In genomic region chr16:68379472-68380347, GRCh38 we compare ENCODE assay signal across 17 cellular contexts.
A peak's percentile ranks its signal among the peaks of the same experiment; 100 is the strongest.
DNase-seq lines count a peak whose midpoint lies in the region; ATAC-seq and TF ChIP-seq lines count a peak whose summit lies in the region.
"Had no signal": no experiment of that assay in that cellular context is flagged by ENCODE, and none has a peak within 500 bp of the region (broad histone marks: within the 10 kb centered on the region; RNA-seq: fewer than 3 reads in every experiment).

No MANE protein-coding gene starts in this region.

- no peaks in the 10 kb centered on the region for H4K20me1 ChIP-seq in DND-41 (ENCODE audit: insufficient read depth, low read length)

- peak overlapping the region in 1 of 2 experiments; percentile 48; a peak in 2 of 4 replicates for H3K4me3 ChIP-seq in DND-41 (ENCODE audit: low read depth in 1 of 2, low read length in 2 of 2)
- H3K4me3 ChIP-seq in mesenchymal stem cell (ENCODE audit: insufficient read depth in 1 of 2, low read depth in 1 of 2, low read length in 2 of 2): no peak overlapping the region
- H3K4me3 ChIP-seq: cardiac muscle cell, sigmoid colon, SJSA1, stomach had no signal

- peak; percentile 40 for ATAC-seq in activated CD4-positive, alpha-beta T cell treated with anti-CD3 and anti-CD28 coated beads for 36 hours
- ATAC-seq in DND-41 (ENCODE audit: insufficient read depth, low read depth): peak; percentile 89
- no peak for ATAC-seq in HG03159 (IDR thresholded peaks at IDR 0.05; ENCODE audit: unreplicated experiment)

- H2BK12ac ChIP-seq in mesenchymal stem cell (ENCODE audit: low read length in 2 of 2): no peak overlapping the region

- H3K27ac ChIP-seq in DND-41 (ENCODE audit: low read length) (peak overlapping the region; percentile 98), layer of hippocampus (ENCODE audit: low read depth, low read length) (peak overlapping the region; percentile 14), mesenchymal stem cell (ENCODE audit: low read length, poor library complexity, severe bottlenecking) (no peak overlapping the region)
- H3K27ac ChIP-seq: cardiac muscle cell, HL-60, sigmoid colon, SJSA1, stomach had no signal

- no peak overlapping the region for H3K14ac ChIP-seq in mesenchymal stem cell (ENCODE audit: low read length in 2 of 2)

- H3K27me3 ChIP-seq in DND-41 (ENCODE audit: insufficient read depth, low read length, poor library complexity) (no peaks in the 10 kb centered on the region), layer of hippocampus (ENCODE audit: control insufficient read depth, insufficient read depth, low read length) (peaks cover 2% of the 10 kb centered on the region), mesenchymal stem cell (ENCODE audit: control insufficient read depth in 1 of 2, insufficient read depth in 1 of 2, low read length in 2 of 2) (peaks cover 31 to 47% of the 10 kb centered on the region in 2 experiments)
- H3K27me3 ChIP-seq: cardiac muscle cell, sigmoid colon, SJSA1, stomach had no signal

- peaks cover 18% of the 10 kb centered on the region for H3K4me1 Mint-ChIP-seq in activated CD4-positive, alpha-beta T cell treated with anti-CD3 and anti-CD28 coated beads for 36 hours
- peaks cover 22% of the 10 kb centered on the region for H3K4me1 Mint-ChIP-seq in T-helper 2 cell treated with Interferon-gamma antibody and Interleukin-4, amounts not matched to agents 5 μg/mL and 100 μg/mL, for 36 hours (ENCODE audit: low read depth)

- H3K79me2 ChIP-seq in DND-41 (ENCODE audit: insufficient read depth, low read length): peaks cover 62% of the 10 kb centered on the region

- no peak for DNase-seq in activated CD4-positive, alpha-beta T cell treated with anti-CD3 and anti-CD28 coated beads for 36 hours
- DNase-seq in activated CD4-positive, alpha-beta T cell treated with anti-CD3 and anti-CD28 coated beads, Interleukin-2, amount 50 U/mL, for 4 hours: no peak
- peak; percentile 96 for DNase-seq in DND-41
- DNase-seq in T-helper 2 cell treated with Interferon-gamma antibody and Interleukin-4, amounts not matched to agents 5 μg/mL and 100 μg/mL, for 36 hours (ENCODE audit: low spot score): no peak
- no peak for DNase-seq in head of caudate nucleus
- DNase-seq in mesenchymal stem cell: no peak
- DNase-seq: NCI-H1092 treated with DMSO at 0.1 percent for 48 hours, NCI-H526 treated with DMSO at 0.1 percent for 48 hours, sigmoid colon, stomach had no signal

- H2BK15ac ChIP-seq in mesenchymal stem cell (ENCODE audit: low read depth, poor library complexity, severe bottlenecking): no peak overlapping the region

- no peaks in the 10 kb centered on the region for H3K79me1 ChIP-seq in mesenchymal stem cell (replicated peaks; ENCODE audit: low read length, poor library complexity, severe bottlenecking)

- POLR2A ChIA-PET in activated CD4-positive, alpha-beta T cell treated with anti-CD3 and anti-CD28 coated beads for 36 hours (lab: Charles Lee): no interaction called here

- H3K18ac ChIP-seq in mesenchymal stem cell (ENCODE audit: low read depth in 1 of 2, low read length in 2 of 2): no peak overlapping the region

- H2AFZ ChIP-seq in DND-41 (ENCODE audit: low read depth, low read length) (no peak overlapping the region), mesenchymal stem cell (ENCODE audit: low read depth, low read length) (no peak overlapping the region)

- H3K36me3 ChIP-seq in DND-41 (ENCODE audit: insufficient read depth, low read length): no peaks in the 10 kb centered on the region
- H3K36me3 ChIP-seq in mesenchymal stem cell (ENCODE audit: control insufficient read depth in 1 of 2, insufficient read depth in 2 of 2, low read depth in 1 of 2, low read length in 2 of 2): no peaks in the 10 kb centered on the region
- H3K36me3 ChIP-seq: cardiac muscle cell, sigmoid colon, SJSA1 had no signal

- peak overlapping the region; percentile 63 for H3K4me2 ChIP-seq in DND-41 (ENCODE audit: insufficient read depth, low read length)
- H3K4me2 ChIP-seq in mesenchymal stem cell (ENCODE audit: low read length, poor library complexity, severe bottlenecking): no peak overlapping the region

- H3K9me3 ChIP-seq in DND-41 (ENCODE audit: insufficient read depth, low read length, severe bottlenecking) (no peaks in the 10 kb centered on the region), mesenchymal stem cell (ENCODE audit: control insufficient read depth, low read length) (no peaks in the 10 kb centered on the region)
- H3K9me3 ChIP-seq: sigmoid colon, SJSA1, stomach had no signal

- TF ChIP-seq CTCF in DND-41 (IDR thresholded peaks at IDR 0.05; ENCODE audit: borderline replicate concordance, extremely low read depth, low read length, poor library complexity, severe bottlenecking): no peak

- no peak overlapping the region for H4K91ac ChIP-seq in mesenchymal stem cell (ENCODE audit: low read length)

- H3K4me1 ChIP-seq in DND-41 (ENCODE audit: insufficient read depth, low read length) (peaks cover 100% of the 10 kb centered on the region), mesenchymal stem cell (ENCODE audit: control insufficient read depth, insufficient read depth, low read depth, low read length) (no peaks in the 10 kb centered on the region)
- H3K4me1 ChIP-seq: sigmoid colon, SJSA1 had no signal

- no peaks in the 10 kb centered on the region for H3K36me3 Mint-ChIP-seq in activated CD4-positive, alpha-beta T cell treated with anti-CD3 and anti-CD28 coated beads for 36 hours (ENCODE audit: low read depth)
- H3K36me3 Mint-ChIP-seq in T-helper 2 cell treated with Interferon-gamma antibody and Interleukin-4, amounts not matched to agents 5 μg/mL and 100 μg/mL, for 36 hours (ENCODE audit: low read depth): no peaks in the 10 kb centered on the region
- H3K36me3 Mint-ChIP-seq: CD14-positive monocyte had no signal

- no peaks in the 10 kb centered on the region for H3K9me3 Mint-ChIP-seq in activated CD4-positive, alpha-beta T cell treated with anti-CD3 and anti-CD28 coated beads for 36 hours (ENCODE audit: low read depth)
- H3K9me3 Mint-ChIP-seq in T-helper 2 cell treated with Interferon-gamma antibody and Interleukin-4, amounts not matched to agents 5 μg/mL and 100 μg/mL, for 36 hours: no peaks in the 10 kb centered on the region
- H3K9me3 Mint-ChIP-seq: activated T-helper 2 cell treated with anti-CD3 and anti-CD28 coated beads, Interferon-gamma antibody, Interleukin-2, Interleukin-4, amounts not matched to agents 10 μg/mL and 5 μg/mL and 100 μg/mL, durations not matched to agents 14 hours and 24 hours and 36 hours had no signal

- no peak overlapping the region for H3K4ac ChIP-seq in mesenchymal stem cell (ENCODE audit: low read depth in 1 of 2, low read length in 2 of 2)

- H3K9ac ChIP-seq in DND-41 (ENCODE audit: low read depth, low read length) (peak overlapping the region; percentile 62), mesenchymal stem cell (ENCODE audit: low read length) (no peak overlapping the region)

- H3K27ac Mint-ChIP-seq in activated CD4-positive, alpha-beta T cell treated with anti-CD3 and anti-CD28 coated beads for 36 hours: no peak overlapping the region
- H3K27ac Mint-ChIP-seq in T-helper 2 cell treated with Interferon-gamma antibody and Interleukin-4, amounts not matched to agents 5 μg/mL and 100 μg/mL, for 36 hours: peak overlapping the region; percentile 29
- H3K27ac Mint-ChIP-seq: activated T-helper 2 cell treated with anti-CD3 and anti-CD28 coated beads, Interferon-gamma antibody, Interleukin-2, Interleukin-4, amounts not matched to agents 10 μg/mL and 5 μg/mL and 100 μg/mL, durations not matched to agents 14 hours and 24 hours and 36 hours; CD14-positive monocyte had no signal

- intact Hi-C loops in activated CD4-positive, alpha-beta T cell treated with anti-CD3 and anti-CD28 coated beads for 36 hours (cut with DNase I, micrococcal nuclease): no loop called here
- intact Hi-C loops in head of caudate nucleus (cut with DNase I): no loop called here

- 87% methylated on average over 18 of the region's 18 CpGs for WGBS in mesenchymal stem cell

- H2BK120ac ChIP-seq in mesenchymal stem cell (ENCODE audit: low read depth, low read length): no peak overlapping the region

- H3K4me3 Mint-ChIP-seq in activated CD4-positive, alpha-beta T cell treated with anti-CD3 and anti-CD28 coated beads for 36 hours: no peak overlapping the region
- H3K4me3 Mint-ChIP-seq in T-helper 2 cell treated with Interferon-gamma antibody and Interleukin-4, amounts not matched to agents 5 μg/mL and 100 μg/mL, for 36 hours: peak overlapping the region; percentile 28
- H3K4me3 Mint-ChIP-seq: CD14-positive monocyte had no signal

- no peak overlapping the region for H2BK5ac ChIP-seq in mesenchymal stem cell (ENCODE audit: low read depth, low read length, poor library complexity, severe bottlenecking)

- no peak overlapping the region for H2AK5ac ChIP-seq in mesenchymal stem cell (ENCODE audit: low read length, severe bottlenecking)

- no peak overlapping the region for H3K23ac ChIP-seq in mesenchymal stem cell (ENCODE audit: low read length in 2 of 2)

- H3K27me3 Mint-ChIP-seq in activated CD4-positive, alpha-beta T cell treated with anti-CD3 and anti-CD28 coated beads for 36 hours: peaks cover 2% of the 10 kb centered on the region
- H3K27me3 Mint-ChIP-seq in T-helper 2 cell treated with Interferon-gamma antibody and Interleukin-4, amounts not matched to agents 5 μg/mL and 100 μg/mL, for 36 hours (ENCODE audit: low read depth): peaks cover 33% of the 10 kb centered on the region

- no peak overlapping the region for H4K8ac ChIP-seq in mesenchymal stem cell (ENCODE audit: low read length)

- CTCF ChIA-PET in activated CD4-positive, alpha-beta T cell treated with anti-CD3 and anti-CD28 coated beads for 36 hours (lab: Charles Lee): interaction anchor here (0.6 to 1.4 kb wide), 4 partner anchors 17 to 118 kb away, joined by 3 to 4 read pairs (median 4); no protein-coding TSS in a partner anchor
